In genomic region chr9:12861035-12861434, GRCh38 we compare ENCODE assay signal across 16 cellular contexts.
"Had no signal": no experiment of that assay in that cellular context is flagged by ENCODE, and none has a peak within 500 bp of the region (broad histone marks: within the 10 kb centered on the region; RNA-seq: fewer than 3 reads in every experiment).

No MANE protein-coding gene starts in this region.

- H3K4me1 ChIP-seq: esophagus muscularis mucosa had no signal

- H3K4me3 Mint-ChIP-seq: activated CD8-positive, alpha-beta memory T cell treated with anti-CD3 and anti-CD28 coated beads, Interleukin-2, amount 10 ng/mL, durations not matched to agents 7 days and 5 days; activated naive CD4-positive, alpha-beta T cell treated with anti-CD3 and anti-CD28 coated beads, Interleukin-2, amount 50 U/mL, for 24 hours; activated T-cell treated with anti-CD3 and anti-CD28 coated beads, Interleukin-2, amount 50 U/mL, for 24 hours; endodermal cell; natural killer cell treated with Interleukin-12 subunit alpha and Interleukin-12 subunit beta and Interleukin-15 and Interleukin-18, amount 100 ng/mL, for 72 hours; T-helper 1 cell treated with Interleukin-12 subunit alpha and Interleukin-12 subunit beta and Interleukin-4 antibody, amounts not matched to agents 30 μg/mL and 1 μg/mL, for 36 hours had no signal

- H3K27me3 Mint-ChIP-seq: activated CD8-positive, alpha-beta memory T cell treated with anti-CD3 and anti-CD28 coated beads, Interleukin-2, amount 10 ng/mL, durations not matched to agents 7 days and 5 days; activated naive CD4-positive, alpha-beta T cell treated with anti-CD3 and anti-CD28 coated beads, Interleukin-2, amount 50 U/mL, for 24 hours; activated T-cell treated with anti-CD3 and anti-CD28 coated beads, Interleukin-2, amount 50 U/mL, for 24 hours; natural killer cell treated with Interleukin-12 subunit alpha and Interleukin-12 subunit beta and Interleukin-15 and Interleukin-18, amount 100 ng/mL, for 72 hours had no signal

- H3K36me3 ChIP-seq: brain microvascular endothelial cell, esophagus muscularis mucosa, heart right ventricle had no signal

- H3K27me3 ChIP-seq: brain microvascular endothelial cell, esophagus muscularis mucosa, heart right ventricle had no signal

- H3K4me3 ChIP-seq: esophagus muscularis mucosa, heart right ventricle had no signal

- H3K36me3 Mint-ChIP-seq: activated CD8-positive, alpha-beta memory T cell treated with anti-CD3 and anti-CD28 coated beads, Interleukin-2, amount 10 ng/mL, durations not matched to agents 7 days and 5 days; activated naive CD4-positive, alpha-beta T cell treated with anti-CD3 and anti-CD28 coated beads, Interleukin-2, amount 50 U/mL, for 24 hours had no signal

- H3K4me1 Mint-ChIP-seq: activated CD8-positive, alpha-beta memory T cell treated with anti-CD3 and anti-CD28 coated beads, Interleukin-2, amount 10 ng/mL, durations not matched to agents 7 days and 5 days; activated naive CD4-positive, alpha-beta T cell treated with anti-CD3 and anti-CD28 coated beads, Interleukin-2, amount 50 U/mL, for 24 hours had no signal

- H3K27ac Mint-ChIP-seq: activated CD8-positive, alpha-beta memory T cell treated with anti-CD3 and anti-CD28 coated beads, Interleukin-2, amount 10 ng/mL, durations not matched to agents 7 days and 5 days; activated naive CD4-positive, alpha-beta T cell treated with anti-CD3 and anti-CD28 coated beads, Interleukin-2, amount 50 U/mL, for 24 hours; activated T-cell treated with anti-CD3 and anti-CD28 coated beads, Interleukin-2, amount 50 U/mL, for 24 hours; endodermal cell; natural killer cell treated with Interleukin-12 subunit alpha and Interleukin-12 subunit beta and Interleukin-15 and Interleukin-18, amount 100 ng/mL, for 72 hours; T-helper 1 cell treated with Interleukin-12 subunit alpha and Interleukin-12 subunit beta and Interleukin-4 antibody, amounts not matched to agents 30 μg/mL and 1 μg/mL, for 36 hours had no signal

- ATAC-seq: activated CD8-positive, alpha-beta memory T cell treated with anti-CD3 and anti-CD28 coated beads, Interleukin-2, amount 10 ng/mL, durations not matched to agents 7 days and 5 days; heart right ventricle; natural killer cell treated with Interleukin-12 subunit alpha and Interleukin-12 subunit beta and Interleukin-15 and Interleukin-18, amount 100 ng/mL, for 72 hours; sciatic nerve had no signal

- H3K9me3 ChIP-seq: esophagus muscularis mucosa had no signal

- H3K9me3 Mint-ChIP-seq: activated naive CD4-positive, alpha-beta T cell treated with anti-CD3 and anti-CD28 coated beads, Interleukin-2, amount 50 U/mL, for 24 hours; endodermal cell had no signal

- H3K27ac ChIP-seq: brain microvascular endothelial cell, esophagus muscularis mucosa had no signal

- DNase-seq: activated CD8-positive, alpha-beta memory T cell treated with anti-CD3 and anti-CD28 coated beads, Interleukin-2, amount 10 ng/mL, durations not matched to agents 7 days and 5 days; activated effector memory CD4-positive, alpha-beta T cell treated with Interleukin-2 at 50 U/mL for 16 hours; activated T-cell treated with anti-CD3 and anti-CD28 coated beads, Interleukin-2, amount 50 U/mL, for 24 hours; brain microvascular endothelial cell; cerebellar nuclear complex; endodermal cell; heart right ventricle; kidney; nucleus accumbens; stimulated activated CD4-positive, alpha-beta T cell treated with anti-CD3 and anti-CD28 coated beads, Interleukin-2, amount 100 ng/mL, for 24 hours; stimulated activated naive CD4-positive, alpha-beta T cell had no signal
